Comparison of ENCODE assay signal across 1 cellular context in genomic region chr17:76195281-76196096, GRCh38.
A peak's percentile ranks its signal among the peaks of the same experiment; 100 is the strongest.
TF ChIP-seq lines count a peak whose summit lies in the region.

No MANE protein-coding gene starts in this region.

TF ChIP-seq in K562, 482 proteins besides CTCF, POLR2A, EP300 and RAD21 (continued from another document and continues in another):
- no peak for TF ChIP-seq ZMIZ1 (IDR thresholded peaks at IDR 0.05; ENCODE audit: low read depth in 2 of 2, low read length in 2 of 2)
- TF ChIP-seq TEAD1 (CRISPR knock-in tag; IDR thresholded peaks at IDR 0.05): no peak
- TF ChIP-seq ZNF408 (CRISPR knock-in tag; IDR thresholded peaks at IDR 0.05; ENCODE audit: low read depth): no peak
- no peak for TF ChIP-seq ZBTB49 (CRISPR knock-in tag; IDR thresholded peaks at IDR 0.05; ENCODE audit: borderline replicate concordance)
- TF ChIP-seq ETV1 (tag; conservative IDR thresholded peaks at IDR 0.05; ENCODE audit: low read depth): no peak
- TF ChIP-seq GABPA (tag; conservative IDR thresholded peaks at IDR 0.05; ENCODE audit: low read depth): no peak
- no peak for TF ChIP-seq ILK (tag; IDR thresholded peaks at IDR 0.05; ENCODE audit: borderline replicate concordance, low read depth)
- no peak for TF ChIP-seq ASH1L (IDR thresholded peaks at IDR 0.05; ENCODE audit: borderline replicate concordance, low read depth, partially characterized antibody)
- TF ChIP-seq PHF20 (IDR thresholded peaks at IDR 0.05; ENCODE audit: partially characterized antibody): no peak
- TF ChIP-seq GTF2E2 (tag; IDR thresholded peaks at IDR 0.05): no peak
- no peak for TF ChIP-seq PTBP1 (IDR thresholded peaks at IDR 0.05; ENCODE audit: low read depth, low read length)
- no peak for TF ChIP-seq NCOA6 (IDR thresholded peaks at IDR 0.05)
- TF ChIP-seq CXXC5 (CRISPR knock-in tag; IDR thresholded peaks at IDR 0.05): no peak
- TF ChIP-seq HMGN3 (IDR thresholded peaks at IDR 0.05; ENCODE audit: borderline replicate concordance, extremely low read depth, insufficient read length, low read depth, low read length): no peak
- TF ChIP-seq HINFP (tag; conservative IDR thresholded peaks at IDR 0.05; ENCODE audit: low read depth): no peak
- TF ChIP-seq NR4A1 (CRISPR knock-in tag; IDR thresholded peaks at IDR 0.05): no peak
- no peak for TF ChIP-seq NR4A1 (tag; IDR thresholded peaks at IDR 0.05)
- no peak for TF ChIP-seq THRB (CRISPR knock-in tag; conservative IDR thresholded peaks at IDR 0.05)
- TF ChIP-seq ZNF764 (CRISPR knock-in tag; IDR thresholded peaks at IDR 0.05; ENCODE audit: low read depth): no peak
- TF ChIP-seq SETDB1 (IDR thresholded peaks at IDR 0.05; ENCODE audit: low read length): no peak
- 0 out of 2 replicates have a peak, but pooled peaks have one; percentile 13 for TF ChIP-seq GATAD2A (IDR thresholded peaks at IDR 0.05)
- TF ChIP-seq SMARCA5 (IDR thresholded peaks at IDR 0.05): no peak
- TF ChIP-seq SMAD1 (IDR thresholded peaks at IDR 0.05; ENCODE audit: low read depth, low read length, partially characterized antibody): no peak
- TF ChIP-seq ZBTB34 (CRISPR knock-in tag; IDR thresholded peaks at IDR 0.05): no peak
- no peak for TF ChIP-seq CUX1 (CRISPR knock-in tag; IDR thresholded peaks at IDR 0.05)
- TF ChIP-seq ZNF197 (CRISPR knock-in tag; IDR thresholded peaks at IDR 0.05; ENCODE audit: low read depth): no peak
- no peak for TF ChIP-seq ZNF134 (CRISPR knock-in tag; conservative IDR thresholded peaks at IDR 0.05)
- peak; percentile 40 for TF ChIP-seq EP400 (IDR thresholded peaks at IDR 0.05)
- TF ChIP-seq SNRNP70 (optimal IDR thresholded peaks at IDR 0.05; ENCODE audit: low read depth, low read length): no peak
- TF ChIP-seq SAFB2 (IDR thresholded peaks at IDR 0.05; ENCODE audit: borderline replicate concordance, low read depth, low read length, severe bottlenecking): no peak
- TF ChIP-seq ARNT (IDR thresholded peaks at IDR 0.05): no peak
- TF ChIP-seq THRA (IDR thresholded peaks at IDR 0.05): no peak
- TF ChIP-seq PYGO2 (tag; IDR thresholded peaks at IDR 0.05): no peak
- TF ChIP-seq TBL1XR1 (IDR thresholded peaks at IDR 0.05; ENCODE audit: low read length in 2 of 2): 0 out of 4 replicates have a peak, but pooled peaks of 1 of the 2 experiments have one; percentile 27
- TF ChIP-seq PKNOX1 (IDR thresholded peaks at IDR 0.05): peak; percentile 51; the same call in 1 of the 2 replicates
- peak; percentile 16; the same call in 1 of the 2 replicates for TF ChIP-seq BCOR (IDR thresholded peaks at IDR 0.05)
- no peak for TF ChIP-seq POLR2H (tag; IDR thresholded peaks at IDR 0.05; ENCODE audit: low read depth)
- 0 out of 2 replicates have a peak, but pooled peaks have one; percentile 44 for TF ChIP-seq NBN (IDR thresholded peaks at IDR 0.05; ENCODE audit: low read depth)
- no peak for TF ChIP-seq ZBED1 (IDR thresholded peaks at IDR 0.05)
- no peak for TF ChIP-seq TCF7L2 (IDR thresholded peaks at IDR 0.05; ENCODE audit: low read depth, low read length)
- TF ChIP-seq ZFP1 (CRISPR knock-in tag; IDR thresholded peaks at IDR 0.05): no peak
- TF ChIP-seq ZBTB2 (IDR thresholded peaks at IDR 0.05): no peak
- peak; percentile 98 for TF ChIP-seq NFE2 (IDR thresholded peaks at IDR 0.05; ENCODE audit: low read depth)
- 0 out of 2 replicates have a peak, but pooled peaks have one; percentile 23 for TF ChIP-seq FOXM1 (IDR thresholded peaks at IDR 0.05; ENCODE audit: low read depth)
- no peak for TF ChIP-seq FOXM1 (CRISPR knock-in tag; IDR thresholded peaks at IDR 0.05; ENCODE audit: low read depth)
- TF ChIP-seq SREBF2 (CRISPR knock-in tag; IDR thresholded peaks at IDR 0.05): no peak
